8 cellular contexts compared by ENCODE assay signal in the genomic region with DNA sequence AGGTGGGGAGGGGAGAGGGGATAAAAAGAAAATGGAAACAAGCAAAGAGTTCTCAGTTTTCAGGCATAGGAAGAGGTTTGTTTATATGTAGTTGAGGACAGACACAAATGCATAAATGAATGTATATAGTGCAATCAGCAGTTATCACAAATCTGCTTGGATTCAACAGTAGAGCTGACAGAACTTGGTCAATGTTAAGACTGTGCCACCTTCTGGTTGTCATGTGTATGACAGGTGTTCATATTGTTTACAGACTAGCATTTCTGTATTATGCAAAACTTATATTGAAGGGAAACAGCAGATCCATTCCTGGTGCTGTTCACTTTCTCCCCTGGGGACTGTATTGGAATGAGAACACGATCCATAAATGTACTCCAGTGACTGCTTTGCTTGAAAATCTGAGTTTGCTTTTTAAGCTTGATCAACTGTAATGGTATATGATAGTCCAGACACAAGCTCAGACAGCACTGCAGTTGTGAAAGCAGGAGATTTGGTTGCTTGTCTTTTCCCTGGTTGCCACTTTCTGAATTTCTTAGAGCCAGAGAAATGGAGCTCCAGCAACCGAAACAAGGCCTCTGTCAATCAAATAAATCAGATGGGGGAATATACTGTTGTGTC.
DNase-seq lines count a peak whose midpoint lies in the region; ATAC-seq and TF ChIP-seq lines count a peak whose summit lies in the region.

No MANE protein-coding gene starts in this region.

- no peaks in the 10 kb centered on the region for H3K27me3 ChIP-seq in H9 (ENCODE audit: insufficient read depth, low read length)
- H3K27me3 ChIP-seq in Karpas-422 (ENCODE audit: low read length), result no peaks in the 10 kb centered on the region
- peaks cover 13% of the 10 kb centered on the region for H3K27me3 ChIP-seq in RWPE2 (ENCODE audit: insufficient read depth, poor library complexity, severe bottlenecking)
- H3K27me3 ChIP-seq in lung (ENCODE audit: control insufficient read depth, insufficient read depth), result no peaks in the 10 kb centered on the region
- H3K27me3 ChIP-seq in thyroid gland, result no peaks in the 10 kb centered on the region

- no peak overlapping the region for H4K91ac ChIP-seq in H9 (ENCODE audit: insufficient read length, low read depth, low read length)

- H3K4me2 ChIP-seq in H9 (ENCODE audit: insufficient read depth, insufficient read length, low read length) (no peak overlapping the region), Karpas-422 (ENCODE audit: low read depth, low read length, poor library complexity, severe bottlenecking) (no peak overlapping the region)

- peak; percentile 36 for DNase-seq in AG08396 (ENCODE audit: low spot score)
- DNase-seq in GM04504 (ENCODE audit: low read depth), result peak; percentile 9
- DNase-seq in H9, result no peak
- DNase-seq in Karpas-422, result peak; percentile 81
- no peak for DNase-seq in RWPE2 (ENCODE audit: low spot score)
- peak; percentile 49 for DNase-seq in cerebellum (ENCODE audit: low spot score)
- DNase-seq in lung (ENCODE audit: low spot score), result peak; percentile 51
- peak; percentile 21 for DNase-seq in thyroid gland

- ATAC-seq in RWPE2 (ENCODE audit: low read depth) (peak; percentile 61; the same call in 2 of the 3 replicates), lung (ENCODE audit: insufficient read depth, low FRiP score) (no peak)

- H3K23me2 ChIP-seq in H9 (ENCODE audit: insufficient read length, low read depth, low read length, poor library complexity, severe bottlenecking), result no peaks in the 10 kb centered on the region

- H3K9me3 ChIP-seq in H9 (ENCODE audit: control insufficient read depth, low read depth, low read length), result no peaks in the 10 kb centered on the region
- H3K9me3 ChIP-seq in Karpas-422 (ENCODE audit: low read length), result no peaks in the 10 kb centered on the region
- no peaks in the 10 kb centered on the region for H3K9me3 ChIP-seq in RWPE2 (ENCODE audit: severe bottlenecking)
- H3K9me3 ChIP-seq in lung (ENCODE audit: control insufficient read depth in 2 of 2, insufficient read depth in 1 of 2, low read length in 1 of 2), result no peaks in the 10 kb centered on the region
- H3K9me3 ChIP-seq in thyroid gland, result no peaks in the 10 kb centered on the region

- no peak overlapping the region for H3K4me3 Mint-ChIP-seq in H9

- no peak overlapping the region for H3K56ac ChIP-seq in H9 (ENCODE audit: insufficient read length, low read depth, low read length)

- no peaks in the 10 kb centered on the region for H3K36me3 Mint-ChIP-seq in H9 (ENCODE audit: insufficient read depth in 1 of 3, low read depth in 3 of 3)

- H2BK12ac ChIP-seq in H9 (ENCODE audit: insufficient read length, low read depth, low read length), result no peak overlapping the region

- H3K4me1 Mint-ChIP-seq in H9, result no peaks in the 10 kb centered on the region

- H2AK5ac ChIP-seq in H9 (ENCODE audit: insufficient read length, low read length), result no peak overlapping the region

- H2BK5ac ChIP-seq in H9 (ENCODE audit: insufficient read length, low read length), result no peak overlapping the region

- H3K23ac ChIP-seq in H9 (ENCODE audit: insufficient read length, low read depth, low read length), result no peak overlapping the region

- intact Hi-C loops in thyroid gland (cut with DNase I), result loop anchor here (5.0 kb wide), 1 partner anchor 841 kb away; no protein-coding TSS in a partner anchor

- H4K5ac ChIP-seq in H9 (ENCODE audit: insufficient read length, low read depth, low read length), result no peak overlapping the region

- H3K27me3 Mint-ChIP-seq in H9 (ENCODE audit: low read depth), result peaks cover 5% of the 10 kb centered on the region

- H3K36me3 ChIP-seq in Karpas-422 (ENCODE audit: insufficient read depth, low read length), result no peaks in the 10 kb centered on the region
- no peaks in the 10 kb centered on the region for H3K36me3 ChIP-seq in RWPE2 (ENCODE audit: low read depth)
- H3K36me3 ChIP-seq in lung (ENCODE audit: control insufficient read depth in 2 of 2, insufficient read depth in 2 of 2, low read length in 2 of 2), result no peaks in the 10 kb centered on the region
- H3K36me3 ChIP-seq in thyroid gland, result no peaks in the 10 kb centered on the region

- no peak overlapping the region for H2BK20ac ChIP-seq in H9 (ENCODE audit: low read depth, low read length, poor library complexity, severe bottlenecking)

- no peaks in the 10 kb centered on the region for H3K9me3 Mint-ChIP-seq in H9

- H2AFZ ChIP-seq in H9 (ENCODE audit: low read length) (no peak overlapping the region), Karpas-422 (ENCODE audit: low read length) (no peak overlapping the region)

- no peaks in the 10 kb centered on the region for H3K79me1 ChIP-seq in H9 (ENCODE audit: insufficient read depth, low read depth, low read length, poor library complexity, severe bottlenecking)

- H3K14ac ChIP-seq in H9 (ENCODE audit: insufficient read depth, low read length), result no peak overlapping the region

- no peak overlapping the region for H3K27ac Mint-ChIP-seq in H9

- no peak overlapping the region for H4K8ac ChIP-seq in H9 (replicated peaks; ENCODE audit: insufficient read length, low read depth, low read length)

- H3K4ac ChIP-seq in H9 (ENCODE audit: low read depth, low read length), result no peak overlapping the region

- H4K20me1 ChIP-seq in H9 (ENCODE audit: control insufficient read depth, insufficient read depth, insufficient read length), result no peaks in the 10 kb centered on the region
- no peaks in the 10 kb centered on the region for H4K20me1 ChIP-seq in Karpas-422 (ENCODE audit: insufficient read depth, low read depth, low read length)

- H3K9ac ChIP-seq in H9 (ENCODE audit: extremely low read depth, insufficient read length, low read length), result no peak overlapping the region
- H3K9ac ChIP-seq in Karpas-422 (ENCODE audit: low read length), result no peak overlapping the region

- no peak overlapping the region for H3K27ac ChIP-seq in H9 (ENCODE audit: insufficient read length, low read depth, low read length)
- no peak overlapping the region for H3K27ac ChIP-seq in Karpas-422 (ENCODE audit: low read length)
- H3K27ac ChIP-seq in RWPE2 (ENCODE audit: poor library complexity, severe bottlenecking), result no peak overlapping the region
- no peak overlapping the region for H3K27ac ChIP-seq in lung (ENCODE audit: low read depth in 1 of 2, low read length in 1 of 2)
- H3K27ac ChIP-seq in thyroid gland, result no peak overlapping the region

- no peak overlapping the region for H3K4me3 ChIP-seq in Karpas-422 (ENCODE audit: low read length)
- H3K4me3 ChIP-seq in RWPE2 (ENCODE audit: severe bottlenecking), result no peak overlapping the region
- no peak overlapping the region for H3K4me3 ChIP-seq in lung
- no peak overlapping the region for H3K4me3 ChIP-seq in thyroid gland (replicated peaks in 1 of 3)

- H3K4me1 ChIP-seq in H9 (ENCODE audit: insufficient read depth, low read length) (no peaks in the 10 kb centered on the region), Karpas-422 (ENCODE audit: low read length) (no peaks in the 10 kb centered on the region), RWPE2 (ENCODE audit: insufficient read depth, poor library complexity, severe bottlenecking) (no peaks in the 10 kb centered on the region), lung (ENCODE audit: control insufficient read depth in 2 of 2, insufficient read depth in 2 of 2, low read length in 2 of 2) (no peaks in the 10 kb centered on the region), thyroid gland (no peaks in the 10 kb centered on the region)

- H2BK15ac ChIP-seq in H9 (ENCODE audit: low read depth, low read length), result no peak overlapping the region

- no peak for TF ChIP-seq POLR2A in thyroid gland (IDR thresholded peaks at IDR 0.05)

- no peak overlapping the region for H2BK120ac ChIP-seq in H9 (ENCODE audit: low read depth, low read length, poor library complexity, severe bottlenecking)

- WGBS in H9 (ENCODE audit: extremely low coverage, insufficient read length, low lambda C conversion rate), result no CpG with 5 or more reads among the region's 2 CpGs
- WGBS in lung, 2 donors, result 31 to 32% methylated on average over 2 of the region's 2 CpGs
- 28 to 33% methylated on average over 2 of the region's 2 CpGs for WGBS in thyroid gland, 2 donors

- H3K9me2 ChIP-seq in Karpas-422 (replicated peaks; ENCODE audit: insufficient read depth, low read length), result no peaks in the 10 kb centered on the region

- H3K79me2 ChIP-seq in H9 (ENCODE audit: insufficient read depth, low read length) (no peaks in the 10 kb centered on the region), Karpas-422 (ENCODE audit: low read length) (no peaks in the 10 kb centered on the region)

- H3K18ac ChIP-seq in H9 (ENCODE audit: insufficient read length, low read depth, low read length), result no peak overlapping the region

- no peak overlapping the region for H3T11ph ChIP-seq in H9 (ENCODE audit: low read length)

- TF ChIP-seq CTCF in H9 (conservative IDR thresholded peaks at IDR 0.05) (peak; percentile 80), RWPE2 (IDR thresholded peaks at IDR 0.05; ENCODE audit: poor library complexity, severe bottlenecking) (peak; percentile 68), lung (IDR thresholded peaks at IDR 0.05; ENCODE audit: control extremely low read depth, extremely low read depth) (peak; percentile 65), thyroid gland (IDR thresholded peaks at IDR 0.05) (peak in 5 of 6 experiments; percentile 32 to 73 (median 66))

Comparison
In these comparisons a context has a peak if more than half of its experiments do, and no peak if none do; other contexts are left out.
1. DNase-seq: peak in AG08396 (single experiment), GM04504 (single experiment), Karpas-422 (single experiment), cerebellum (single experiment), lung (single experiment) and thyroid gland (2 of 2); none in H9 (single experiment) and RWPE2 (single experiment).
2. Peak in every context shown above with its lines, with median percentiles within 50 percentile points of each other: CTCF ChIP-seq.